8 cellular contexts compared by ENCODE assay signal in the genomic region with DNA sequence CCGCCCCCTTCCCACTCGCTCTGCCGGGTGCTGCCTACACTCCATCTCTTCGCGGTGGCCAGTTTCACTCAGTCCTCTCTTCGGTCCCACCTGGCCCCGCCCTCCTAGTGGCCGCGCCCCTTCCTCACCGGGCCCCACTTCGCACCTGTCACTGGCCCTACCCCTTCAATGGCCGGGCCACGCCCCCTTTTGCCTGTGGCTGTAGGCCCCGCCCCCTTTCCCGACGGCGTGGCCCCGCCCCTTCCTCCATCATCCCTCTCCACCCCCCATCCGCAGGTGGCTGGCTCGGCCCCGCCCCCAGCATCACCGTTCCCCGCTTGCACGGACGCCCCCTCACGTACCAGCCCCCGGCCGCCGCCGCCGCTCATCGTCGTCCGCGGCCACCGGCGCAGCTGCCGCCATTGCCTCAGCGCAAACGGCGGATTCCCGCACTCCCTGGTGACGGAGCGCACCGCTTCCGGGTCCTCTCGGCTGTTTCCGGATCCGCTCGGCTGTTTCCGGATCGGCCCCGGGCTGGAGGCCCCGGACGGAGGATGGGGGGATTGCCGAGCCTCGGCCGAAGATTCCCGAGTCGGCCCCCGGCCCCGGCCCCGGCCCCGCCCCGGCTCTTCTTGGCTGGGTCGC. TPM values are rescaled to one million over a fixed set of nuclear protein-coding genes. Genes with fewer than 3 reads are reported as not detected.
A peak's percentile ranks its signal among the peaks of the same experiment; 100 is the strongest.
DNase-seq lines count a peak whose midpoint lies in the region; ATAC-seq and TF ChIP-seq lines count a peak whose summit lies in the region.

A gene with protein sequence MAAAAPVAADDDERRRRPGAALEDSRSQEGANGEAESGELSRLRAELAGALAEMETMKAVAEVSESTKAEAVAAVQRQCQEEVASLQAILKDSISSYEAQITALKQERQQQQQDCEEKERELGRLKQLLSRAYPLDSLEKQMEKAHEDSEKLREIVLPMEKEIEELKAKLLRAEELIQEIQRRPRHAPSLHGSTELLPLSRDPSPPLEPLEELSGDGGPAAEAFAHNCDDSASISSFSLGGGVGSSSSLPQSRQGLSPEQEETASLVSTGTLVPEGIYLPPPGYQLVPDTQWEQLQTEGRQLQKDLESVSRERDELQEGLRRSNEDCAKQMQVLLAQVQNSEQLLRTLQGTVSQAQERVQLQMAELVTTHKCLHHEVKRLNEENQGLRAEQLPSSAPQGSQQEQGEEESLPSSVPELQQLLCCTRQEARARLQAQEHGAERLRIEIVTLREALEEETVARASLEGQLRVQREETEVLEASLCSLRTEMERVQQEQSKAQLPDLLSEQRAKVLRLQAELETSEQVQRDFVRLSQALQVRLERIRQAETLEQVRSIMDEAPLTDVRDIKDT (minus strand): TSS at position 477 of the 624 bp plus-strand sequence. CDS start 75 bp downstream, at position 402.

- 0 out of 2 replicates have a peak, but pooled peaks cover 4% of the 10 kb centered on the region for H3K79me2 ChIP-seq in GM23338 (replicated peaks; ENCODE audit: insufficient read depth)

- H3K4me1 Mint-ChIP-seq in GM23338 (peaks cover 11% of the 10 kb centered on the region), naive B cell (peaks cover 38 to 72% (median 50%) of the 10 kb centered on the region in 3 donors)
- peaks cover 36% of the 10 kb centered on the region for H3K4me1 Mint-ChIP-seq in stimulated activated memory B cell treated with anti-CD40 and anti-IgM and Interleukin-4, amounts not matched to agents 10 μg/mL and 1 μg/mL and 100 μg/mL, for 72 hours

- no peaks in the 10 kb centered on the region for H3K27me3 ChIP-seq in GM23338 (ENCODE audit: insufficient read depth)

- no peaks in the 10 kb centered on the region; the same call in 1 of the 2 replicates for H4K20me1 ChIP-seq in GM23338 (replicated peaks; ENCODE audit: insufficient read depth)

- H3K9me3 Mint-ChIP-seq in GM23338 (no peaks in the 10 kb centered on the region; the same call in 1 of the 3 replicates), naive B cell (no peaks in the 10 kb centered on the region)
- H3K9me3 Mint-ChIP-seq in stimulated activated memory B cell treated with anti-CD40 and anti-IgM and Interleukin-4, amounts not matched to agents 10 μg/mL and 1 μg/mL and 100 μg/mL, for 72 hours, result no peaks in the 10 kb centered on the region

- peaks cover 20% of the 10 kb centered on the region for H3F3A ChIP-seq in GM23338 (replicated peaks; ENCODE audit: low read depth)

- peak within 1 kb of the TSS; percentile 99 for H3K27ac ChIP-seq in GM23338 (ENCODE audit: low read depth)

- peak within 1 kb of the TSS; percentile 96 for H2AFZ ChIP-seq in GM23338

- DNase-seq in DMS79 treated with DMSO at 0.1 percent for 48 hours (lab: John Stamatoyannopoulos, UW) (peak; percentile 96), GM23338 (ENCODE audit: low spot score) (peak; percentile 99), Kasumi-1 (lab: John Stamatoyannopoulos, UW) (peak; percentile 51 to 60), RKO (ENCODE audit: low spot score) (peak; percentile 88), fibroblast of gingiva (ENCODE audit: low read depth) (peak; percentile 83), naive B cell (peak; percentile 96)
- peak; percentile 90 to 92 for DNase-seq in activated T-helper 1 cell treated with anti-CD3 and anti-CD28 coated beads, Interleukin-2, amount 50 U/mL, for 16 hours (ENCODE audit: low read depth in 1 of 2, low spot score in 1 of 2)

- peaks cover 10% of the 10 kb centered on the region for H3K4me1 ChIP-seq in GM23338 (ENCODE audit: insufficient read depth)

- no peaks in the 10 kb centered on the region for H3K36me3 ChIP-seq in GM23338 (ENCODE audit: insufficient read depth)

- ATAC-seq in GM23338, result peak; percentile 80
- ATAC-seq in naive B cell (ENCODE audit: low read depth in 2 of 2), result peak; percentile 64 to 66
- ATAC-seq in stimulated activated memory B cell treated with anti-CD40 and anti-IgM and Interleukin-4, amounts not matched to agents 10 μg/mL and 1 μg/mL and 100 μg/mL, for 72 hours, result peak; percentile 82

- no peak; a peak in 1 of 4 replicates for TF ChIP-seq CTCF in GM23338 (conservative IDR thresholded peaks at IDR 0.05; ENCODE audit: low read depth in 2 of 2)

- H3K27me3 Mint-ChIP-seq in GM23338 (ENCODE audit: insufficient read depth, low read depth, poor library complexity) (peaks cover 14% of the 10 kb centered on the region), naive B cell (no peaks in the 10 kb centered on the region)
- H3K27me3 Mint-ChIP-seq in stimulated activated memory B cell treated with anti-CD40 and anti-IgM and Interleukin-4, amounts not matched to agents 10 μg/mL and 1 μg/mL and 100 μg/mL, for 72 hours, result no peaks in the 10 kb centered on the region

- peak within 1 kb of the TSS; percentile 98 for H3K4me3 ChIP-seq in GM23338

- H3K36me3 Mint-ChIP-seq in GM23338 (ENCODE audit: low read depth) (peaks cover 5% of the 10 kb centered on the region; the same call in 2 of the 3 replicates), naive B cell (peaks cover 0 to 8% of the 10 kb centered on the region in 2 donors)
- H3K36me3 Mint-ChIP-seq in stimulated activated memory B cell treated with anti-CD40 and anti-IgM and Interleukin-4, amounts not matched to agents 10 μg/mL and 1 μg/mL and 100 μg/mL, for 72 hours, result peaks cover 9% of the 10 kb centered on the region

- peak within 1 kb of the TSS; percentile 97 for H3K4me2 ChIP-seq in GM23338

- H3K4me3 Mint-ChIP-seq in GM23338, result peak within 1 kb of the TSS; percentile 95
- peak within 1 kb of the TSS; percentile 94 to 98 (median 97) for H3K4me3 Mint-ChIP-seq in naive B cell
- peak within 1 kb of the TSS; percentile 93 for H3K4me3 Mint-ChIP-seq in stimulated activated memory B cell treated with anti-CD40 and anti-IgM and Interleukin-4, amounts not matched to agents 10 μg/mL and 1 μg/mL and 100 μg/mL, for 72 hours

- H3K27ac Mint-ChIP-seq in GM23338 (peak within 1 kb of the TSS; percentile 99), naive B cell (peak within 1 kb of the TSS; percentile 98 to 99 (median 98))
- peak within 1 kb of the TSS; percentile 94 for H3K27ac Mint-ChIP-seq in stimulated activated memory B cell treated with anti-CD40 and anti-IgM and Interleukin-4, amounts not matched to agents 10 μg/mL and 1 μg/mL and 100 μg/mL, for 72 hours

- no peaks in the 10 kb centered on the region for H3K9me2 ChIP-seq in GM23338 (ENCODE audit: insufficient read depth)

TF ChIP-seq in GM23338, 12 proteins besides CTCF, POLR2A, EP300 and RAD21:
- TF ChIP-seq ZNF331 (CRISPR knock-in tag; IDR thresholded peaks at IDR 0.05; ENCODE audit: low read depth), result no peak
- peak; percentile 55; the same call in 1 of the 2 replicates for TF ChIP-seq CREB1 (CRISPR knock-in tag; IDR thresholded peaks at IDR 0.05; ENCODE audit: low read depth)

RNA-seq across cellular contexts. Expression of the gene that starts here (rescaled TPM):
- 25.2 and 27.2 TPM in 2 replicates for total RNA-seq in GM23338 (2014; rRNA removed; shearing (Covaris generic))
- polyA plus RNA-seq in GM23338 (2016; fragmentation: Nextera tagmentation; extraction: Ambion mirVana), result 11.8 and 13.0 TPM in 2 replicates
- 10 to 100 TPM in 5 of 6 donors, 1 to 10 TPM in 1; 6.9 to 40.4 (median 21.2) TPM for polyA plus RNA-seq in naive B cell (ENCODE audit: low read depth in 6 of 6)

Comparison
In these comparisons a context has a peak if more than half of its experiments do, and no peak if none do; other contexts are left out.
1. Peak in every context shown above with its lines: DNase-seq, ATAC-seq, H3K4me3 ChIP-seq and H3K27ac ChIP-seq.